In the genomic region with DNA sequence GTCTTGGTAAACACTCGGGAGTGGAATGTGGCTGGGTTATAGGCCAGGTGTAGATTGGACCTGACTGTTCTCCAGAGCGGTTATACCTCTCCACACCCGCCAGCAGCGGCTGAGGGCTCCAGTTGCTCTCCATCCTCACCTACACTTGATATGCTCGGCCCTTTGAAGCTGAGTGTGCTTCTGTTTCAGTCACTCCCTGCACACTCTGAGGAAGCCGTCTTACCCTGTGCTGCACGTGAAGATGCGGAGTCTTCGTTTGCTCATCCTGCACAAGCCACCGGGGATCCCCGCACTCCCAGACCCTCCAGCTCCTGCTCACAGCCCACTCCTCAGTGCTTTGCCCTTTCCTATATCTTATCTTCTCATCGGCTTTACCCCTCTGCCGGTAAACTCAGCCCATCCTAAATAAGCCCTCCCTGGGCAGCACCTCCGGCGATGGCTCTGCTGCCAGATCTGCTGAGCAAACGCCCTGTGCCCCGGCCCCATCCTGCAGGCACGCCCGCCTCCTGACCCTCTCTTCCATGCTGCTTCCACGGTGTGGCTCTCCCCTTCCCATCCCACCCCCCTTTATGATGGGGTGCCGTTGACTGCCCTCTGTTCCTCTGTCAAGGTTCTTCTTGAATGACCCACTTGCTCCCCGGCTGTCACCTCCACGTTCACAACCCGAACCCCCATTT, we compare ENCODE assay signal across 1 cellular context.
TF ChIP-seq lines count a peak whose summit lies in the region.

No MANE protein-coding gene starts in this region.

TF ChIP-seq in K562, 482 proteins besides CTCF, POLR2A, EP300 and RAD21 (continued from another document):
- TF ChIP-seq, protein P1, sequence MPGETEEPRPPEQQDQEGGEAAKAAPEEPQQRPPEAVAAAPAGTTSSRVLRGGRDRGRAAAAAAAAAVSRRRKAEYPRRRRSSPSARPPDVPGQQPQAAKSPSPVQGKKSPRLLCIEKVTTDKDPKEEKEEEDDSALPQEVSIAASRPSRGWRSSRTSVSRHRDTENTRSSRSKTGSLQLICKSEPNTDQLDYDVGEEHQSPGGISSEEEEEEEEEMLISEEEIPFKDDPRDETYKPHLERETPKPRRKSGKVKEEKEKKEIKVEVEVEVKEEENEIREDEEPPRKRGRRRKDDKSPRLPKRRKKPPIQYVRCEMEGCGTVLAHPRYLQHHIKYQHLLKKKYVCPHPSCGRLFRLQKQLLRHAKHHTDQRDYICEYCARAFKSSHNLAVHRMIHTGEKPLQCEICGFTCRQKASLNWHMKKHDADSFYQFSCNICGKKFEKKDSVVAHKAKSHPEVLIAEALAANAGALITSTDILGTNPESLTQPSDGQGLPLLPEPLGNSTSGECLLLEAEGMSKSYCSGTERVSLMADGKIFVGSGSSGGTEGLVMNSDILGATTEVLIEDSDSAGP (CRISPR knock-in tag; IDR thresholded peaks at IDR 0.05) = no peak
- TF ChIP-seq ZNF551 (CRISPR knock-in tag; IDR thresholded peaks at IDR 0.05) (no peak), ZNF384 (IDR thresholded peaks at IDR 0.05; ENCODE audit: low read depth, low read length) (no peak), HMGN3 (IDR thresholded peaks at IDR 0.05; ENCODE audit: borderline replicate concordance, extremely low read depth, insufficient read length, low read depth, low read length) (no peak), KDM4B (IDR thresholded peaks at IDR 0.05; ENCODE audit: borderline replicate concordance in 2 of 2, low read depth in 1 of 2) (no peak), ZNF766 (CRISPR knock-in tag; conservative IDR thresholded peaks at IDR 0.05) (no peak), GABPA (tag; conservative IDR thresholded peaks at IDR 0.05; ENCODE audit: low read depth) (no peak)
